Comparison of ENCODE assay signal across 8 cellular contexts in the genomic region with DNA sequence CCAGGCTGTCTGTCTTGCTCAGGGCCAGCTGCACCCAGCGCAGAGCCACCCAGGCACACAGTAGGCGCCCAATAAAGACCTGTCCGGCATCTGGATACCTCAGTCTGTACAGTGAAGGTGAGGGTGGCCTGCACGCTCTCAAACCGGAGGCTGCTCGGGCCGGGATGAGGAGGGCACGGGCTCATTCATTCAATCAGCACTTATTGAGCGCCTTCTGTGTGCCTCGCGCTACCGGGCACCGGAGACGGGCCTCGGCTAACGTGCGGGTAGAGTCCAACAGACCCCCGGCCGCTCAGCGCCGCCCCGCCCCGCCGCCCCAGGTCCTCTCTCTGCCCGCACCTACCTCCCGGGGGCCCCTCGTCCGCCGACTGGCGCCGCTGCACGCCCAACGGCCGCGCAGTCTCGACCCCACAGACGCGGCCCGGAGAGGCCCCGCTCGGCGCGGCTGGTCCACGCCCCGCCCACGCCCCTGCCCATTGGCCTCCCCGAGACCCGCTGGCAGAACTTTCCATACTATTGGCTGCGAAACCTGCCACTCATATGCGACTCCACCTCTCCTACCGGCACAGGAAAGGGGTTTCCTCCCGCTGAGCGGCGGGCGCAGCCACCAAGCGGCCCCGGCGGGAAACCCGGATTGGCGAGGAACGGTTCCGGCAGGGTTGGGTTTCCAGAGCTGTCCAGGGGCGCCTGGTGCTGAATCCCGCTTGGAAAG. TPM values are rescaled to one million over a fixed set of nuclear protein-coding genes. Genes with fewer than 3 reads are reported as not detected.
A peak's percentile ranks its signal among the peaks of the same experiment; 100 is the strongest.
DNase-seq lines count a peak whose midpoint lies in the region; ATAC-seq and TF ChIP-seq lines count a peak whose summit lies in the region.

A gene with protein sequence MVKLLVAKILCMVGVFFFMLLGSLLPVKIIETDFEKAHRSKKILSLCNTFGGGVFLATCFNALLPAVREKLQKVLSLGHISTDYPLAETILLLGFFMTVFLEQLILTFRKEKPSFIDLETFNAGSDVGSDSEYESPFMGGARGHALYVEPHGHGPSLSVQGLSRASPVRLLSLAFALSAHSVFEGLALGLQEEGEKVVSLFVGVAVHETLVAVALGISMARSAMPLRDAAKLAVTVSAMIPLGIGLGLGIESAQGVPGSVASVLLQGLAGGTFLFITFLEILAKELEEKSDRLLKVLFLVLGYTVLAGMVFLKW (minus strand): TSS at position 416 of the 712 bp plus-strand sequence. CDS start 2,760 bp downstream, outside the sequence.

- H3K27ac ChIP-seq in cardiac muscle cell (no peak within 1 kb of the TSS), parathyroid adenoma (peak within 1 kb of the TSS; percentile 43), tibial artery (peak within 1 kb of the TSS; percentile 61 to 68)

- H3K4me1 ChIP-seq in cardiac muscle cell (ENCODE audit: low read depth) (peaks cover 5% of the 10 kb centered on the region), parathyroid adenoma (no peaks in the 10 kb centered on the region), tibial artery (peaks cover 0 to 15% (median 12%) of the 10 kb centered on the region in 4 donors)

- H3K9me3 ChIP-seq in cardiac muscle cell (ENCODE audit: low read depth): no peaks in the 10 kb centered on the region
- no peaks in the 10 kb centered on the region for H3K9me3 ChIP-seq in parathyroid adenoma (ENCODE audit: control insufficient read depth, low read length)
- H3K9me3 ChIP-seq in tibial artery: no peaks in the 10 kb centered on the region

- peak; percentile 79 for DNase-seq in NCI-H1436 treated with DMSO at 0.1 percent for 48 hours (lab: John Stamatoyannopoulos, UW)
- peak; percentile 99 for DNase-seq in T follicular helper cell (ENCODE audit: low read depth)
- DNase-seq in activated naive CD8-positive, alpha-beta T cell treated with anti-CD3 and anti-CD28 coated beads, Interleukin-2, amount 50 U/mL, for 24 hours: peak; percentile 99
- peak; percentile 98 to 99 for DNase-seq in cardiac muscle cell (ENCODE audit: low read depth in 1 of 2, low spot score in 1 of 2)
- peak; percentile 99 for DNase-seq in tibial artery

- H3K4me1 Mint-ChIP-seq in activated naive CD8-positive, alpha-beta T cell treated with anti-CD3 and anti-CD28 coated beads, Interleukin-2, amount 50 U/mL, for 24 hours: peaks cover 13% of the 10 kb centered on the region

- H3K4me2 ChIP-seq in parathyroid adenoma (ENCODE audit: low read length): peak within 1 kb of the TSS; percentile 94

- no peaks in the 10 kb centered on the region for H3K9me3 Mint-ChIP-seq in activated naive CD8-positive, alpha-beta T cell treated with anti-CD3 and anti-CD28 coated beads, Interleukin-2, amount 50 U/mL, for 24 hours

- H3K36me3 ChIP-seq in cardiac muscle cell: peaks cover 5% of the 10 kb centered on the region
- no peaks in the 10 kb centered on the region for H3K36me3 ChIP-seq in parathyroid adenoma (ENCODE audit: control insufficient read depth, insufficient read depth, low read length)
- H3K36me3 ChIP-seq in tibial artery: peaks cover 13 to 25% (median 20%) of the 10 kb centered on the region in 3 donors

- peaks cover 3% of the 10 kb centered on the region for H3K27me3 Mint-ChIP-seq in activated naive CD8-positive, alpha-beta T cell treated with anti-CD3 and anti-CD28 coated beads, Interleukin-2, amount 50 U/mL, for 24 hours

- TF ChIP-seq CTCF in GM12875 (IDR thresholded peaks at IDR 0.05; ENCODE audit: borderline replicate concordance, insufficient read depth, low read depth, low read length) (no peak), cardiac muscle cell (IDR thresholded peaks at IDR 0.05; ENCODE audit: low read depth, low read length) (peak; percentile 19), parathyroid adenoma (IDR thresholded peaks at IDR 0.05) (peak; percentile 24), tibial artery (IDR thresholded peaks at IDR 0.05) (peak; percentile 15 to 54)

- H3K27ac Mint-ChIP-seq in activated naive CD8-positive, alpha-beta T cell treated with anti-CD3 and anti-CD28 coated beads, Interleukin-2, amount 50 U/mL, for 24 hours: peak within 1 kb of the TSS; percentile 84

- H3K4me3 ChIP-seq in GM12875 (ENCODE audit: low read depth, low read length) (peak within 1 kb of the TSS; percentile 62), cardiac muscle cell (peak within 1 kb of the TSS; percentile 79), parathyroid adenoma (ENCODE audit: low read depth, low read length) (peak within 1 kb of the TSS; percentile 90), tibial artery (peak within 1 kb of the TSS; percentile 73 to 79)

- peaks cover 11% of the 10 kb centered on the region for H3K27me3 ChIP-seq in cardiac muscle cell
- no peaks in the 10 kb centered on the region for H3K27me3 ChIP-seq in parathyroid adenoma (ENCODE audit: control insufficient read depth, insufficient read depth, low read length)
- peaks cover 0 to 9% of the 10 kb centered on the region in 2 donors for H3K27me3 ChIP-seq in tibial artery

- peak within 1 kb of the TSS; percentile 92 for H3K4me3 Mint-ChIP-seq in activated naive CD8-positive, alpha-beta T cell treated with anti-CD3 and anti-CD28 coated beads, Interleukin-2, amount 50 U/mL, for 24 hours

- ATAC-seq in HG02798 (IDR thresholded peaks at IDR 0.05; ENCODE audit: poor library complexity, unreplicated experiment): peak; percentile 97
- peak; percentile 97 for ATAC-seq in activated naive CD8-positive, alpha-beta T cell treated with anti-CD3 and anti-CD28 coated beads, Interleukin-2, amount 50 U/mL, for 24 hours

- intact Hi-C loops in tibial artery (cut with DNase I; ENCODE audit: low total_unique reads): no loop called here

- H2AFZ ChIP-seq in parathyroid adenoma: peak within 1 kb of the TSS; percentile 89

- H3K9ac ChIP-seq in parathyroid adenoma: peak within 1 kb of the TSS; percentile 25

- H3K79me2 ChIP-seq in parathyroid adenoma: peaks cover 3% of the 10 kb centered on the region

- peaks cover 27% of the 10 kb centered on the region for H3K36me3 Mint-ChIP-seq in activated naive CD8-positive, alpha-beta T cell treated with anti-CD3 and anti-CD28 coated beads, Interleukin-2, amount 50 U/mL, for 24 hours (ENCODE audit: low read depth)

RNA-seq across cellular contexts. Expression of the gene that starts here (rescaled TPM):
- 29.4 and 33.5 TPM in 2 replicates for total RNA-seq in cardiac muscle cell
- polyA plus RNA-seq in cardiac muscle cell: 36.6 and 46.0 TPM in 2 replicates
